ENCODE assay signal across 8 cellular contexts in the genomic region with DNA sequence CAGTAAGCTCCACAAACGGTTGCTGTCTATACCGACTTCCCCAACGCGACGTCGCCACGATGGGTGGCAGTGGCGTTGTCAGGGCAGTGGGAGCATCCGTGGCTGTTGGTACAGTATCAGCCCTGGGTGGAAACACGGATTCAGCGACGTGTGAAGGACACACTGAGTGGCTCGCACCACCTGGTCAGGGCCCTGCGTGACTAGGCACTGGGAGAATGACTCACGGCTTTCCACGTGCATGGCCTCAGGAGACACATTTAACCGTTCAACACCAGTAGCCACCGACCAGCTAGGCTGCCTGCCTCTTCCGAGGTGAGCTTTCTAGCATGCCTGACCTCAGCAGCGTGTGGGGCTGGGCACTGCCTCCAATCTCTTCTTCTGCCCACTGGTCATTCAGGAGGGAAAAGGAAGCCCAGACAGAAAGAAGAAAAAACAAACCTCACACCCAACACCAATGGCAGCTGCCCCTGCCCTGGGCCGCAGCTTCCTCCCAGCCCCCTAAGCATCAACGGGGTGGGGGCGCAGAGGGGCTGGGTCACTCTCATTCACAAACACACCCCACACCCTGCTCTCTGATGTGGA. TPM values are rescaled to one million over a fixed set of nuclear protein-coding genes. Genes with fewer than 3 reads are reported as not detected.
A peak's percentile ranks its signal among the peaks of the same experiment; 100 is the strongest.
DNase-seq lines count a peak whose midpoint lies in the region; ATAC-seq and TF ChIP-seq lines count a peak whose summit lies in the region.

No MANE protein-coding gene starts in this region.

- H3K36me3 ChIP-seq in left ventricle myocardium inferior = peaks cover 36% of the 10 kb centered on the region
- peaks cover 13 to 36% (median 24%) of the 10 kb centered on the region in 4 donors for H3K36me3 ChIP-seq in sigmoid colon

- DNase-seq in Jurkat, Clone E6-1 (ENCODE audit: low read depth, low spot score) = no peak
- DNase-seq in activated naive CD8-positive, alpha-beta T cell treated with anti-CD3 and anti-CD28 coated beads, Interleukin-2, amount 10 ng/mL, durations not matched to agents 7 days and 5 days = peak; percentile 55
- DNase-seq in left ventricle myocardium inferior (peak; percentile 63), sigmoid colon (peak; percentile 94), NOMO-1 treated with dmso at 0.1 percent for 144 hours (lab: John Stamatoyannopoulos, UW; ENCODE audit: unreplicated experiment) (no peak), LoVo (ENCODE audit: low spot score) (no peak)

- no peak for TF ChIP-seq POLR2A in sigmoid colon (IDR thresholded peaks at IDR 0.05)

- POLR2A ChIA-PET in activated naive CD8-positive, alpha-beta T cell treated with anti-CD3 and anti-CD28 coated beads, Interleukin-2, amount 10 ng/mL, durations not matched to agents 7 days and 5 days (lab: Charles Lee) = interaction anchor here (0.6 to 2.3 kb wide), 16 partner anchors 9 to 178 kb away, joined by 3 to 7 read pairs (median 4); partner anchors contain the start of genes FOXRED2, MYH9 and TXN2

- H3K27ac Mint-ChIP-seq in activated naive CD8-positive, alpha-beta T cell treated with anti-CD3 and anti-CD28 coated beads, Interleukin-2, amount 10 ng/mL, durations not matched to agents 7 days and 5 days = peak overlapping the region; percentile 98

- H3K27me3 ChIP-seq in left ventricle myocardium inferior (ENCODE audit: low read depth) (no peaks in the 10 kb centered on the region), sigmoid colon (no peaks in the 10 kb centered on the region)

- H3K4me1 Mint-ChIP-seq in activated naive CD8-positive, alpha-beta T cell treated with anti-CD3 and anti-CD28 coated beads, Interleukin-2, amount 10 ng/mL, durations not matched to agents 7 days and 5 days = peaks cover 67% of the 10 kb centered on the region

- H3K27me3 Mint-ChIP-seq in activated naive CD8-positive, alpha-beta T cell treated with anti-CD3 and anti-CD28 coated beads, Interleukin-2, amount 10 ng/mL, durations not matched to agents 7 days and 5 days = no peaks in the 10 kb centered on the region

- H3K9me3 Mint-ChIP-seq in activated naive CD8-positive, alpha-beta T cell treated with anti-CD3 and anti-CD28 coated beads, Interleukin-2, amount 10 ng/mL, durations not matched to agents 7 days and 5 days = no peaks in the 10 kb centered on the region

- 23 to 42% methylated on average over 23 of the region's 23 CpGs for WGBS in sigmoid colon, 2 donors

- H3K4me1 ChIP-seq in left ventricle myocardium inferior (peaks cover 100% of the 10 kb centered on the region), sigmoid colon (peaks cover 4 to 100% (median 100%) of the 10 kb centered on the region in 4 donors)

- TF ChIP-seq EP300 in sigmoid colon (IDR thresholded peaks at IDR 0.05) = peak in 2 of 4 donors; percentile 82 to 98

- peak; percentile 3 for ATAC-seq in activated naive CD8-positive, alpha-beta T cell treated with anti-CD3 and anti-CD28 coated beads, Interleukin-2, amount 10 ng/mL, durations not matched to agents 7 days and 5 days (ENCODE audit: low read depth)
- ATAC-seq in HG02870 (IDR thresholded peaks at IDR 0.05; ENCODE audit: unreplicated experiment) = no peak

- H3K4me3 Mint-ChIP-seq in activated naive CD8-positive, alpha-beta T cell treated with anti-CD3 and anti-CD28 coated beads, Interleukin-2, amount 10 ng/mL, durations not matched to agents 7 days and 5 days = peak overlapping the region; percentile 90

- TF ChIP-seq CTCF in C4-2B (conservative IDR thresholded peaks at IDR 0.05) (no peak), left ventricle myocardium inferior (IDR thresholded peaks at IDR 0.05; ENCODE audit: borderline replicate concordance) (no peak), sigmoid colon (IDR thresholded peaks at IDR 0.05) (no peak)

- intact Hi-C loops in left ventricle myocardium inferior (cut with micrococcal nuclease) = no loop called here
- intact Hi-C loops in sigmoid colon (cut with DNase I) = loop anchor here (2.0 to 5.0 kb wide), 2 partner anchors 58 to 139 kb away; partner anchors contain the start of gene MYH9

- H3K36me3 Mint-ChIP-seq in activated naive CD8-positive, alpha-beta T cell treated with anti-CD3 and anti-CD28 coated beads, Interleukin-2, amount 10 ng/mL, durations not matched to agents 7 days and 5 days = peaks cover 62% of the 10 kb centered on the region

- H3K27ac ChIP-seq in C4-2B = peak overlapping the region; percentile 96
- peak overlapping the region; percentile 100 for H3K27ac ChIP-seq in left ventricle myocardium inferior (replicated peaks)
- peak overlapping the region; percentile 96 to 100 (median 99) for H3K27ac ChIP-seq in sigmoid colon

- peak overlapping the region; percentile 42 for H3K4me3 ChIP-seq in Jurkat, Clone E6-1 (ENCODE audit: low read length)
- H3K4me3 ChIP-seq in left ventricle myocardium inferior = peak overlapping the region; percentile 34
- H3K4me3 ChIP-seq in sigmoid colon = peak overlapping the region in 3 of 4 donors; percentile 7 to 32 (median 11)

- H3K9me3 ChIP-seq in left ventricle myocardium inferior (replicated peaks) (no peaks in the 10 kb centered on the region), sigmoid colon (no peaks in the 10 kb centered on the region)

RNA-seq across cellular contexts. Expression of gene MYH9, which starts 59.0 kb away (rescaled TPM):
- polyA plus RNA-seq in Jurkat, Clone E6-1 (2012; ENCODE audit: insufficient read depth, insufficient read length) = 177 TPM
- 100 to 1,000 TPM; 803 to 821 TPM for total RNA-seq in activated naive CD8-positive, alpha-beta T cell treated with anti-CD3 and anti-CD28 coated beads, Interleukin-2, amount 10 ng/mL, durations not matched to agents 7 days and 5 days
- total RNA-seq in left ventricle myocardium inferior (150 TPM), sigmoid colon (100 to 1,000 TPM; 147 to 273 (median 184) TPM)
- 100 to 1,000 TPM in 1 of 3 donors, 10 to 100 TPM in 2; 63.7 to 307 (median 88.3) TPM for polyA plus RNA-seq in sigmoid colon

Comparison
In these comparisons a context has a peak if more than half of its experiments do, and no peak if none do; other contexts are left out.
1. DNase-seq: peak in activated naive CD8-positive, alpha-beta T cell treated with anti-CD3 and anti-CD28 coated beads, Interleukin-2, amount 10 ng/mL, durations not matched to agents 7 days and 5 days (single experiment), left ventricle myocardium inferior (single experiment) and sigmoid colon (single experiment); none in Jurkat, Clone E6-1 (single experiment), NOMO-1 treated with dmso at 0.1 percent for 144 hours (single experiment) and LoVo (single experiment).
2. Peak in every context shown above with its lines, with median percentiles within 50 percentile points of each other: H3K27ac ChIP-seq and H3K4me3 ChIP-seq.